Comparison of ENCODE assay signal across 21 cellular contexts in the genomic region with DNA sequence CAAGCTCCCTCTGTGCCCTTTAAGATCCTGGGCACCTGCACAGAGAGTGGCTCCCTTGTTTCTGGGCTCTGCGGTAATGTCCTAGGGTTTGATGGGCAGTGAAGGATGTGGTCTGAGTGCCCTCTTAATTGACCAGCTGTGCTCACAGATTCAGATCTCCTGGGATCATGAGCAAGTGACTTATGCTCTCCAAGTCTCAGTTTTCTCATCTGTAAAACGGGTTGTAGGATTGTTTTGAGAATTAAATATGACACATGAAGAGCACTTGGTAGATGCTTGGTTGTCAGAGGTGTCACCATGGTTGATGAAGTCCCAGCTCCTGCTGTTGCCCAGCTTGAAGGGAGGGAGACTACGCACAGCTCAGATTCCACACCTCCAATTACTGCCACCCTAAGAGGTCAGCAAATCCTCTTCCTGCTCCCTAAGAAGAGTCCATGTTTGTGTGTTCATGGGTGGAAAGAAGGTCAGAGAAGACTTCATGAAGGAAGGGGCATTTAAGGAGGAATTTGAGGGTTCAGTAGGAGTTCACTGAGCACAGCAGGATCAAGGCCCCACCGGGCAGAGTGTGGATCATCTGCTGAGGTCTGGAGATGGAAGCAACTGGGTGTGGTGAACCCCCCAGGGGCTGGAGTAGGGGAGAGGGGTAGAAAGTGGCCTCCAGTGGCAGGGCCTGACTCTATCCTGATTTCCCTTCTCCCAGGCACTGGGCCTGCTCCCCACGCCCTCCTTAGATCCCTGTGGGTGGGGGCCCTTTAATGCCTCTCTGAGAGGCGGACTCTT. TPM values are rescaled to one million over a fixed set of nuclear protein-coding genes. Genes with fewer than 3 reads are reported as not detected.
DNase-seq lines count a peak whose midpoint lies in the region; ATAC-seq and TF ChIP-seq lines count a peak whose summit lies in the region.
"Had no signal": no experiment of that assay in that cellular context is flagged by ENCODE, and none has a peak within 500 bp of the region (broad histone marks: within the 10 kb centered on the region; RNA-seq: fewer than 3 reads in every experiment).

No MANE protein-coding gene starts in this region.

- no peaks in the 10 kb centered on the region for H3K9me1 ChIP-seq in IMR-90 (ENCODE audit: insufficient read depth, low read length)

- no peak overlapping the region for H3K23ac ChIP-seq in IMR-90 (ENCODE audit: low read depth, low read length)

- H3K79me1 ChIP-seq in IMR-90 (ENCODE audit: low read depth in 1 of 2, low read length in 2 of 2) = no peaks in the 10 kb centered on the region

- no peak overlapping the region for H4K8ac ChIP-seq in IMR-90 (ENCODE audit: low read depth in 2 of 2, low read length in 2 of 2)

- no peak overlapping the region for H2BK5ac ChIP-seq in IMR-90 (ENCODE audit: low read depth, low read length, poor library complexity, severe bottlenecking)

- intact Hi-C loops in IMR-90 (cut with micrococcal nuclease) (no loop called here), spleen (cut with DNase I; ENCODE audit: low total_unique reads) (loop anchor here (5.0 kb wide), 1 partner anchor 353 kb away; no protein-coding TSS in a partner anchor)

- dilution Hi-C loops in IMR-90 (cut with HindIII; ENCODE audit: low sequenced_read_pairs, unreplicated experiment) = no loop called here

- H3K9me3 Mint-ChIP-seq in activated naive CD4-positive, alpha-beta T cell treated with anti-CD3 and anti-CD28 coated beads, Interleukin-2, amount 50 U/mL, for 24 hours = no peaks in the 10 kb centered on the region
- no peaks in the 10 kb centered on the region for H3K9me3 Mint-ChIP-seq in activated naive CD4-positive, alpha-beta T cell treated with anti-CD3 and anti-CD28 coated beads, Interleukin-2, amount 10 ng/mL, durations not matched to agents 7 days and 5 days
- H3K9me3 Mint-ChIP-seq: activated naive CD8-positive, alpha-beta T cell treated with anti-CD3 and anti-CD28 coated beads for 36 hours had no signal

- 40% methylated on average over 1 of the region's 6 CpGs; no CpG with 5 or more reads in 1 of the 2 experiments for WGBS in IMR-90 (ENCODE audit: extremely low coverage in 2 of 2, insufficient read length in 1 of 2), 2 experiments
- WGBS in spleen, 5 donors = 68 to 82% (median 78%) methylated on average over 6 of the region's 6 CpGs

- peak overlapping the region; percentile 63 for H3K4me3 Mint-ChIP-seq in activated naive CD4-positive, alpha-beta T cell treated with anti-CD3 and anti-CD28 coated beads, Interleukin-2, amount 50 U/mL, for 24 hours
- no peak overlapping the region for H3K4me3 Mint-ChIP-seq in activated naive CD4-positive, alpha-beta T cell treated with anti-CD3 and anti-CD28 coated beads, Interleukin-2, amount 10 ng/mL, durations not matched to agents 7 days and 5 days
- H3K4me3 Mint-ChIP-seq: activated naive CD8-positive, alpha-beta T cell treated with anti-CD3 and anti-CD28 coated beads for 36 hours had no signal

- H3K36me3 ChIP-seq in IMR-90 (ENCODE audit: control insufficient read depth, insufficient read depth, low read length) (no peaks in the 10 kb centered on the region), iPS-20b (ENCODE audit: insufficient read depth, low read depth, low read length) (no peaks in the 10 kb centered on the region), spleen (no peaks in the 10 kb centered on the region)
- H3K36me3 ChIP-seq: colonic mucosa, heart right ventricle, lower lobe of right lung, prostate gland had no signal

- no peak overlapping the region for H4K91ac ChIP-seq in IMR-90 (ENCODE audit: insufficient read depth, low read depth, low read length)

- H3K4ac ChIP-seq in IMR-90 (ENCODE audit: low read depth, low read length) = no peak overlapping the region

- no peak overlapping the region for H3K56ac ChIP-seq in IMR-90 (ENCODE audit: extremely low read depth, insufficient read depth, low read length)

- BruUV-seq in IMR-90 (replicated peaks; lab: Mats Ljungman, UMichigan) = no TSS peak

- no peak overlapping the region for H3K14ac ChIP-seq in IMR-90 (replicated peaks; ENCODE audit: low read depth, low read length)

- H3K4me1 ChIP-seq in IMR-90 (ENCODE audit: control insufficient read depth, insufficient read depth, low read length) (no peaks in the 10 kb centered on the region), iPS-20b (ENCODE audit: insufficient read depth, low read length) (peaks cover 3% of the 10 kb centered on the region; the same call in 1 of the 2 replicates), spleen (peaks cover 9 to 18% (median 12%) of the 10 kb centered on the region in 6 donors)
- H3K4me1 ChIP-seq: colonic mucosa, prostate gland had no signal

- H3K27me3 Mint-ChIP-seq in activated naive CD4-positive, alpha-beta T cell treated with anti-CD3 and anti-CD28 coated beads, Interleukin-2, amount 50 U/mL, for 24 hours = peaks cover 29% of the 10 kb centered on the region
- H3K27me3 Mint-ChIP-seq in activated naive CD4-positive, alpha-beta T cell treated with anti-CD3 and anti-CD28 coated beads, Interleukin-2, amount 10 ng/mL, durations not matched to agents 7 days and 5 days = peaks cover 97% of the 10 kb centered on the region

- in situ Hi-C loops in IMR-90 (cut with MboI; ENCODE audit: low sequenced_read_pairs) = loop anchor here (5.0 to 25.0 kb wide), 2 partner anchors 48 to 568 kb away; a partner anchor contains a TSS

- peak overlapping the region; percentile 5 for H2AFZ ChIP-seq in IMR-90 (replicated peaks; ENCODE audit: low read length, poor library complexity)

- POLR2A ChIA-PET in IMR-90 (lab: Charles Lee; ENCODE audit: unreplicated experiment) = no interaction called here

- no peak overlapping the region for H2AK9ac ChIP-seq in IMR-90 (replicated peaks; ENCODE audit: low read depth, low read length, poor library complexity)

- H3K27ac Mint-ChIP-seq in activated naive CD4-positive, alpha-beta T cell treated with anti-CD3 and anti-CD28 coated beads, Interleukin-2, amount 50 U/mL, for 24 hours = no peak overlapping the region
- no peak overlapping the region for H3K27ac Mint-ChIP-seq in activated naive CD4-positive, alpha-beta T cell treated with anti-CD3 and anti-CD28 coated beads, Interleukin-2, amount 10 ng/mL, durations not matched to agents 7 days and 5 days
- H3K27ac Mint-ChIP-seq: activated naive CD8-positive, alpha-beta T cell treated with anti-CD3 and anti-CD28 coated beads for 36 hours had no signal

- H3K36me3 Mint-ChIP-seq in activated naive CD4-positive, alpha-beta T cell treated with anti-CD3 and anti-CD28 coated beads, Interleukin-2, amount 50 U/mL, for 24 hours = no peaks in the 10 kb centered on the region
- H3K36me3 Mint-ChIP-seq in activated naive CD4-positive, alpha-beta T cell treated with anti-CD3 and anti-CD28 coated beads, Interleukin-2, amount 10 ng/mL, durations not matched to agents 7 days and 5 days = no peaks in the 10 kb centered on the region
- H3K36me3 Mint-ChIP-seq: activated naive CD8-positive, alpha-beta T cell treated with anti-CD3 and anti-CD28 coated beads for 36 hours had no signal

- DNase-seq in activated naive CD4-positive, alpha-beta T cell treated with anti-CD3 and anti-CD28 coated beads, Interleukin-2, amount 10 ng/mL, durations not matched to agents 7 days and 5 days = no peak
- DNase-seq in IMR-90 = no peak
- peak; percentile 31 for DNase-seq in spleen
- DNase-seq in activated CD8-positive, alpha-beta memory T cell treated with anti-CD3 and anti-CD28 coated beads, Interleukin-2, amount 50 U/mL, for 4 hours = no peak
- DNase-seq in NCI-H187 treated with DMSO at 0.1 percent for 48 hours (lab: John Stamatoyannopoulos, UW) = no peak
- no peak for DNase-seq in Ammon's horn (ENCODE audit: low spot score)
- DNase-seq: activated CD4-positive, alpha-beta T cell treated with anti-CD3 and anti-CD28 coated beads for 4 hours; activated naive CD8-positive, alpha-beta T cell treated with anti-CD3 and anti-CD28 coated beads for 36 hours; colonic mucosa; DMS79; heart right ventricle; lower lobe of right lung; NCI-H1092 treated with DMSO at 0.1 percent for 48 hours; NCI-H2081; stimulated activated CD4-positive, alpha-beta T cell treated with anti-CD3 and anti-CD28 coated beads, Interleukin-2, amount 100 ng/mL, for 48 hours had no signal

- H3K27ac ChIP-seq in IMR-90 (ENCODE audit: insufficient read depth, low read length) (no peak overlapping the region), iPS-20b (ENCODE audit: low read length) (no peak overlapping the region), spleen (no peak overlapping the region)
- H3K27ac ChIP-seq: C4-2B, colonic mucosa, heart right ventricle, lower lobe of right lung, prostate gland, RWPE1 had no signal

- TF ChIP-seq POLR2A in IMR-90 (IDR thresholded peaks at IDR 0.05; ENCODE audit: low read depth, low read length) = no peak
- TF ChIP-seq POLR2A in spleen (IDR thresholded peaks at IDR 0.05) = no peak

- CTCF ChIA-PET in activated naive CD4-positive, alpha-beta T cell treated with anti-CD3 and anti-CD28 coated beads, Interleukin-2, amount 10 ng/mL, durations not matched to agents 7 days and 5 days (lab: Charles Lee) = interaction anchor here (1.1 to 3.3 kb wide), 3 partner anchors 19 to 177 kb away, joined by 3 to 26 read pairs (median 5); no protein-coding TSS in a partner anchor
- CTCF ChIA-PET in IMR-90 (lab: Yijun Ruan, JAX) = no interaction called here

- H3K27me3 ChIP-seq in IMR-90 (ENCODE audit: control insufficient read depth, insufficient read depth, low read length) (peaks cover 71% of the 10 kb centered on the region), iPS-20b (ENCODE audit: insufficient read depth, low read length) (peaks cover 95% of the 10 kb centered on the region), spleen (replicated peaks in 1 of 7) (peaks cover 8 to 68% (median 45%) of the 10 kb centered on the region in 7 donors)

- H2BK15ac ChIP-seq in IMR-90 (ENCODE audit: low read depth, low read length) = no peak overlapping the region

- no peak overlapping the region for H3K4me2 ChIP-seq in IMR-90 (ENCODE audit: low read depth, low read length)

- no peak overlapping the region for H4K5ac ChIP-seq in IMR-90 (ENCODE audit: low read depth, low read length)

- TF ChIP-seq RAD21 in IMR-90 (IDR thresholded peaks at IDR 0.05; ENCODE audit: low read length) = no peak

- no peak for TF ChIP-seq CTCF in IMR-90 (conservative IDR thresholded peaks at IDR 0.05; ENCODE audit: low read depth, low read length)
- no peak for TF ChIP-seq CTCF in spleen (IDR thresholded peaks at IDR 0.05 in 8 of 11, conservative IDR thresholded peaks at IDR 0.05 in 3 of 11)

- no peaks in the 10 kb centered on the region for H4K20me1 ChIP-seq in IMR-90 (ENCODE audit: insufficient read depth, low read length)

- no peak overlapping the region for H2BK120ac ChIP-seq in IMR-90 (ENCODE audit: low read depth, low read length)

- H3K4me1 Mint-ChIP-seq in activated naive CD4-positive, alpha-beta T cell treated with anti-CD3 and anti-CD28 coated beads, Interleukin-2, amount 50 U/mL, for 24 hours = no peaks in the 10 kb centered on the region
- H3K4me1 Mint-ChIP-seq in activated naive CD4-positive, alpha-beta T cell treated with anti-CD3 and anti-CD28 coated beads, Interleukin-2, amount 10 ng/mL, durations not matched to agents 7 days and 5 days = no peaks in the 10 kb centered on the region
- H3K4me1 Mint-ChIP-seq: activated naive CD8-positive, alpha-beta T cell treated with anti-CD3 and anti-CD28 coated beads for 36 hours had no signal

- H3K4me3 ChIP-seq in IMR-90 (ENCODE audit: insufficient read depth, low read depth, low read length) (no peak overlapping the region), iPS-20b (ENCODE audit: low read length) (peak overlapping the region; percentile 59; the same call in 1 of the 2 replicates), spleen (no peak overlapping the region)

- no peak overlapping the region for H2BK20ac ChIP-seq in IMR-90 (ENCODE audit: low read depth, low read length)

- H3K9ac ChIP-seq in IMR-90 (ENCODE audit: low read depth, low read length) (no peak overlapping the region), iPS-20b (ENCODE audit: low read depth, low read length) (no peak overlapping the region)

- no peaks in the 10 kb centered on the region for H3K9me3 ChIP-seq in IMR-90 (ENCODE audit: control insufficient read depth, insufficient read depth, low read length)
- H3K9me3 ChIP-seq in iPS-20b (ENCODE audit: insufficient read depth, low read depth, low read length) = no peaks in the 10 kb centered on the region
- no peaks in the 10 kb centered on the region for H3K9me3 ChIP-seq in spleen
- H3K9me3 ChIP-seq: colonic mucosa, heart right ventricle, lower lobe of right lung, prostate gland had no signal

- H3K18ac ChIP-seq in IMR-90 (ENCODE audit: low read depth, low read length) = no peak overlapping the region

- H2AK5ac ChIP-seq in IMR-90 (ENCODE audit: low read depth, low read length) = no peak overlapping the region

- no peak for ATAC-seq in IMR-90 (ENCODE audit: low read depth)
- ATAC-seq: heart right ventricle, lower lobe of right lung had no signal

RNA-seq across cellular contexts. Expression of a gene that starts 1.4 kb away (rescaled TPM):
- not detected in 2 replicates for total RNA-seq in IMR-90 (2012; rRNA removed)
- polyA plus RNA-seq in IMR-90 (2012; rRNA removed) = 0.03 and 0.05 TPM in 2 replicates
- polyA plus RNA-seq in IMR-90 (2012; cell fraction: cytosol; rRNA removed) = 0.03 and 0.06 TPM in 2 replicates
- 0.11 and 0.16 TPM in 2 replicates for polyA plus RNA-seq in IMR-90 (2012; cell fraction: nucleus; rRNA removed; ENCODE audit: low replicate concordance)
- under 1 TPM in 6 of 7 donors, not detected in 1; 0.09 to 0.42 (median 0.25) TPM for total RNA-seq in spleen
- under 1 TPM; 0.03 to 0.24 (median 0.05) TPM for polyA plus RNA-seq in spleen
- total RNA-seq: activated naive CD8-positive, alpha-beta T cell treated with anti-CD3 and anti-CD28 coated beads for 36 hours; LHCN-M2; lower lobe of right lung had no signal
